In the genomic region with DNA sequence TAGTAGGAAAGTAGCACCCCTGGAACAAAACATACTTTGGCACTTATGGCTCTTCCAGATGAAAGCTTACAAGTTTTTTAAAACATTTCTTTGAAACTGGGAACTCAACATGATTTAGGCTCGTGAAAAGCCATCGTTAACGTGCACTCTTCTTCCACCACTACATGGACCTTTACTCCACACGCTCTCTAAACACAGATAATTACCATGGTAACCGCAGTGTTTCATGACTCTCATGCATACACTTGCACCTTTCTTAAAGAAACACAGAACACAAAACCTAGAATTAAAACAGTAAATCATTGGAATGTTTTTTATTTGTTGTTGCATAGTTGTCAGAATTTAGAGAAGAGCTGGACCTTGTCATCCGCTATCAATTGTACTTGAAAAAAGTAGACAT, we compare ENCODE assay signal across 2 cellular contexts.
TF ChIP-seq lines count a peak whose summit lies in the region.

No MANE protein-coding gene starts in this region.

TF ChIP-seq in HEK293, 187 proteins besides CTCF, POLR2A, EP300 and RAD21 (continued from another document):
- no peak for TF ChIP-seq ZNF707 (tag by site-specific recombination; IDR thresholded peaks at IDR 0.05)
- peak; percentile 65; the same call in 1 of the 2 replicates for TF ChIP-seq PRDM1 (tag by site-specific recombination; IDR thresholded peaks at IDR 0.05)
- TF ChIP-seq ZNF660 (tag by site-specific recombination; IDR thresholded peaks at IDR 0.05) = no peak
- TF ChIP-seq ZNF221 (tag by site-specific recombination; IDR thresholded peaks at IDR 0.05; ENCODE audit: borderline replicate concordance) = no peak
- 0 out of 2 replicates have a peak, but pooled peaks have one; percentile 59 for TF ChIP-seq TRIM28 (IDR thresholded peaks at IDR 0.05; ENCODE audit: borderline replicate concordance, low read length)
- no peak for TF ChIP-seq ZNF792 (tag by site-specific recombination; IDR thresholded peaks at IDR 0.05)
- 0 out of 2 replicates have a peak, but pooled peaks have one; percentile 40 for TF ChIP-seq ZBTB44 (tag by site-specific recombination; IDR thresholded peaks at IDR 0.05)
- TF ChIP-seq PRDM6 (tag by site-specific recombination; IDR thresholded peaks at IDR 0.05) = peak; percentile 52; the same call in 1 of the 2 replicates
- no peak for TF ChIP-seq ZNF433 (tag by site-specific recombination; IDR thresholded peaks at IDR 0.05; ENCODE audit: low read depth)
- TF ChIP-seq ZFP69B (tag by site-specific recombination; IDR thresholded peaks at IDR 0.05) = 0 out of 2 replicates have a peak, but pooled peaks have one; percentile 20
- 0 out of 2 replicates have a peak, but pooled peaks have one; percentile 35 for TF ChIP-seq ZIC2 (tag by site-specific recombination; IDR thresholded peaks at IDR 0.05)
- TF ChIP-seq ZNF692 (tag by site-specific recombination; IDR thresholded peaks at IDR 0.05) = no peak
- TF ChIP-seq SP7 (tag by site-specific recombination; IDR thresholded peaks at IDR 0.05) = peak; percentile 83
- TF ChIP-seq INSM2 (tag by site-specific recombination; IDR thresholded peaks at IDR 0.05) = no peak

TF ChIP-seq in HepG2, 621 proteins besides CTCF, POLR2A, EP300 and RAD21 (continues in another document):
- TF ChIP-seq KIAA2018 (CRISPR knock-in tag; IDR thresholded peaks at IDR 0.05; ENCODE audit: borderline replicate concordance) = no peak
- no peak for TF ChIP-seq NFE2 (CRISPR knock-in tag; IDR thresholded peaks at IDR 0.05)
- TF ChIP-seq ARHGAP35 (CRISPR knock-in tag; IDR thresholded peaks at IDR 0.05; ENCODE audit: borderline replicate concordance) = no peak
- no peak for TF ChIP-seq KMT2B (CRISPR knock-in tag; IDR thresholded peaks at IDR 0.05)
- TF ChIP-seq HNF4A (CRISPR knock-in tag; IDR thresholded peaks at IDR 0.05) = 0 out of 2 replicates have a peak, but pooled peaks have one; percentile 31
- no peak for TF ChIP-seq HOXD1 (CRISPR knock-in tag; IDR thresholded peaks at IDR 0.05)
- no peak for TF ChIP-seq FOXA3 (CRISPR knock-in tag; IDR thresholded peaks at IDR 0.05)
- no peak for TF ChIP-seq ZNF484 (CRISPR knock-in tag; IDR thresholded peaks at IDR 0.05; ENCODE audit: borderline replicate concordance, low read depth)
- no peak for TF ChIP-seq ZFP36L2 (CRISPR knock-in tag; IDR thresholded peaks at IDR 0.05)
- no peak for TF ChIP-seq SP2 (CRISPR knock-in tag; IDR thresholded peaks at IDR 0.05)
- no peak for TF ChIP-seq ZNF367 (CRISPR knock-in tag; IDR thresholded peaks at IDR 0.05; ENCODE audit: borderline replicate concordance)
- TF ChIP-seq ZNF263 (CRISPR knock-in tag; IDR thresholded peaks at IDR 0.05) = no peak
- TF ChIP-seq ZNF7 (CRISPR knock-in tag; IDR thresholded peaks at IDR 0.05) = peak; percentile 97
- no peak for TF ChIP-seq HMGXB4 (CRISPR knock-in tag; IDR thresholded peaks at IDR 0.05; ENCODE audit: borderline replicate concordance in 1 of 2, low read depth in 1 of 2)
- TF ChIP-seq PPARG (CRISPR knock-in tag; conservative IDR thresholded peaks at IDR 0.05) = peak; percentile 39; the same call in 1 of the 2 replicates
- TF ChIP-seq PAXIP1 (CRISPR knock-in tag; conservative IDR thresholded peaks at IDR 0.05) = peak; percentile 26; the same call in 1 of the 2 replicates
- TF ChIP-seq ZFP82 (CRISPR knock-in tag; IDR thresholded peaks at IDR 0.05; ENCODE audit: borderline replicate concordance) = no peak
- no peak for TF ChIP-seq SNAI1 (CRISPR knock-in tag; IDR thresholded peaks at IDR 0.05; ENCODE audit: borderline replicate concordance)
- no peak for TF ChIP-seq ZNF143 (CRISPR knock-in tag; IDR thresholded peaks at IDR 0.05)
- no peak for TF ChIP-seq FOXM1 (CRISPR knock-in tag; IDR thresholded peaks at IDR 0.05)
- TF ChIP-seq RFX3 (CRISPR knock-in tag; IDR thresholded peaks at IDR 0.05) = peak; percentile 62
- TF ChIP-seq HOXA9 (CRISPR knock-in tag; IDR thresholded peaks at IDR 0.05; ENCODE audit: borderline replicate concordance) = no peak
- no peak for TF ChIP-seq GRHL1 (CRISPR knock-in tag; conservative IDR thresholded peaks at IDR 0.05)
- TF ChIP-seq ARNTL (CRISPR knock-in tag; IDR thresholded peaks at IDR 0.05) = no peak
- no peak for TF ChIP-seq ZHX2 (IDR thresholded peaks at IDR 0.05; ENCODE audit: low read depth)
- TF ChIP-seq ZHX2 (CRISPR knock-in tag; IDR thresholded peaks at IDR 0.05; ENCODE audit: borderline replicate concordance) = no peak
- no peak for TF ChIP-seq ZNF207 (IDR thresholded peaks at IDR 0.05; ENCODE audit: borderline replicate concordance)
- TF ChIP-seq SAFB2 (CRISPR knock-in tag; IDR thresholded peaks at IDR 0.05; ENCODE audit: borderline replicate concordance, low read depth) = no peak
- peak; percentile 70 for TF ChIP-seq ASH2L (IDR thresholded peaks at IDR 0.05; ENCODE audit: insufficient read length, low read depth, low read length)
- TF ChIP-seq ZNF451 (CRISPR knock-in tag; IDR thresholded peaks at IDR 0.05) = no peak
